ENCODE assay signal across 11 cellular contexts in the genomic region with DNA sequence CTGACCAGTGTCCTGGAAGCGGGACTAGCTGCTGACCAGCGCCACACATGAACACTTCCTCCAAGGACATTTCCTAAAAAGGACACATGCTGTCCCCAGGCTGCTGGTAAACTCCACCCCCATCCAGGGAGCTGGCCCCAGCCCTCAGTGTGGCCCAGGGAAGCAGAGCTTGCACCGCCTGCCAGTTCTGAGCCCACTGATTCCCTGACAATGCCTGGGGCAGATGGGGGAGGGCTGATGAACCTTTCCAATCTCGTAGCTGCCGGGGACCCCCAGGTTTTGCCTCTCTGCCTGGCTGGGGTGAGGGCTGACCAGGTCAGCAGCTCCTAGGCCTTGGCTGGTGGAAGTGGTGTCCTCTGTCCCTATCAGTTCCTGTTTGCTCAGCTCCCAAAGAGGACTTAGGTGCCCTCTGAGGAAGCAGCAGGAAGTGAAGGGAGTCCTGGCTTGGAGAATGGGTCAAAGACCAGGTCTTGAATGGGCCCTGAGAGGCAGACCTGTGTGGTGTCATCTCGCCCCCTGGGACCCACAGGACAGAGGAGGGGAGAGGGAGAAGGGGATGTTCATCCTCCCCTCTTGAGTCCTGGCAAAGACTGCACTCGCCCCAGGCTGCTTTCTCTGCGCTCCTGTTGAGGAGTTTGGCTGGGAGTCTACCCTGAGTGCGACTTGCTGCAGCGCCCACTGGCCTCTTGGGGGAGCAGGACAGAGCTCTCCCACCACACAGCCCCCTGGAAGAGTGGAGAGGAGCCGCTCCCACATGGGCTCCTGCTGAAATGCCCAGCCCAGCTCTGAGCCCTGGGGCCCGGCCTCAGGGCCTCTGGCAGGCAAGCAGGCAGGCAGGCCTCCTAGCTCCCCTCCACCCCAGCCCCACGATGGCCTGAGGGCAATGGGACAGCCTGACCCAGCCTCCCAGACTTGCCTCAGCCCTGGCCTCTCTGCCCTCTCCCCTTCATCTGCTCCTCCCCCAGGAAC. TPM values are rescaled to one million over a fixed set of nuclear protein-coding genes. Genes with fewer than 3 reads are reported as not detected.
A peak's percentile ranks its signal among the peaks of the same experiment; 100 is the strongest.
DNase-seq lines count a peak whose midpoint lies in the region; ATAC-seq, FAIRE-seq and TF ChIP-seq lines count a peak whose summit lies in the region.
"Had no signal": no experiment of that assay in that cellular context is flagged by ENCODE, and none has a peak within 500 bp of the region (broad histone marks: within the 10 kb centered on the region; RNA-seq: fewer than 3 reads in every experiment).

No MANE protein-coding gene starts in this region.

- intact Hi-C loops in ascending aorta (cut with DNase I) (loop anchor here (1.0 to 5.0 kb wide), 3 partner anchors 17 to 65 kb away; a partner anchor contains a TSS), sigmoid colon (cut with DNase I) (no loop called here)

- peak; percentile 88 for DNase-seq in DMS 273 (lab: John Stamatoyannopoulos, UW; ENCODE audit: unreplicated experiment)
- DNase-seq in ascending aorta (ENCODE audit: low spot score in 2 of 2) = peak; percentile 37 to 89
- no peak for DNase-seq in hepatocyte (ENCODE audit: low spot score)
- DNase-seq in sigmoid colon = no peak
- no peak for DNase-seq in GM12891 (ENCODE audit: insufficient read length, low spot score)
- DNase-seq in foreskin fibroblast = no peak
- DNase-seq: activated effector memory CD4-positive, alpha-beta T cell treated with anti-CD3 and anti-CD28 coated beads, Interleukin-2, amount 50 U/mL, for 16 hours; T-helper 2 cell had no signal

- H3K36me3 ChIP-seq in ascending aorta = peaks cover 33 to 34% of the 10 kb centered on the region in 2 donors
- H3K36me3 ChIP-seq in hepatocyte (replicated peaks; ENCODE audit: insufficient read depth, low read depth) = no peaks in the 10 kb centered on the region
- H3K36me3 ChIP-seq in sigmoid colon = peaks cover 22 to 40% (median 27%) of the 10 kb centered on the region in 4 donors

- no peaks in the 10 kb centered on the region for H3K9me3 ChIP-seq in ascending aorta
- no peaks in the 10 kb centered on the region for H3K9me3 ChIP-seq in hepatocyte (ENCODE audit: low read depth)
- H3K9me3 ChIP-seq in sigmoid colon = no peaks in the 10 kb centered on the region
- H3K9me3 ChIP-seq: BLaER1 had no signal

- no peak for TF ChIP-seq EP300 in sigmoid colon (IDR thresholded peaks at IDR 0.05)

- H3K4me3 ChIP-seq in ascending aorta = no peak overlapping the region
- no peak overlapping the region for H3K4me3 ChIP-seq in hepatocyte
- no peak overlapping the region for H3K4me3 ChIP-seq in sigmoid colon
- no peak overlapping the region for H3K4me3 ChIP-seq in foreskin fibroblast (ENCODE audit: low read depth in 1 of 2, low read length in 2 of 2)
- H3K4me3 ChIP-seq: BLaER1 had no signal

- 73% methylated on average over 13 of the region's 13 CpGs for WGBS in hepatocyte (ENCODE audit: low lambda C conversion rate, missing lambda C conversion rate)
- WGBS in sigmoid colon, 2 donors = 71 to 75% methylated on average over 13 of the region's 13 CpGs

- H3K4me1 ChIP-seq in ascending aorta = peaks cover 15 to 23% of the 10 kb centered on the region in 2 donors
- H3K4me1 ChIP-seq in hepatocyte (ENCODE audit: insufficient read depth) = peaks cover 8% of the 10 kb centered on the region
- peaks cover 0 to 41% (median 33%) of the 10 kb centered on the region in 4 donors for H3K4me1 ChIP-seq in sigmoid colon

- H3K79me2 ChIP-seq in hepatocyte = no peaks in the 10 kb centered on the region

- TF ChIP-seq CTCF in ascending aorta (IDR thresholded peaks at IDR 0.05) (no peak), hepatocyte (IDR thresholded peaks at IDR 0.05; ENCODE audit: poor library complexity) (no peak), sigmoid colon (IDR thresholded peaks at IDR 0.05) (no peak), foreskin fibroblast (IDR thresholded peaks at IDR 0.05; ENCODE audit: low read depth, low read length) (no peak)

- ATAC-seq in GM19463 (IDR thresholded peaks at IDR 0.05; ENCODE audit: unreplicated experiment) = no peak
- ATAC-seq in GM21381 (IDR thresholded peaks at IDR 0.05; ENCODE audit: unreplicated experiment) = no peak

- peak overlapping the region; percentile 92 to 97 for H3K27ac ChIP-seq in ascending aorta
- H3K27ac ChIP-seq in hepatocyte = peak overlapping the region; percentile 48
- H3K27ac ChIP-seq in sigmoid colon = peak overlapping the region; percentile 70 to 87 (median 77)
- H3K27ac ChIP-seq: BLaER1 had no signal

- H2AFZ ChIP-seq in hepatocyte = no peak overlapping the region

- H3K9me2 ChIP-seq in hepatocyte (replicated peaks; ENCODE audit: insufficient read depth) = no peaks in the 10 kb centered on the region

- H3K27me3 ChIP-seq in ascending aorta (no peaks in the 10 kb centered on the region), hepatocyte (no peaks in the 10 kb centered on the region), sigmoid colon (no peaks in the 10 kb centered on the region)

- TF ChIP-seq POLR2A in sigmoid colon (IDR thresholded peaks at IDR 0.05) = no peak
- no peak for TF ChIP-seq POLR2A in GM12891 (IDR thresholded peaks at IDR 0.05; ENCODE audit: low read depth, low read length)

- no peak overlapping the region for H3K4me2 ChIP-seq in hepatocyte
- H3K4me2 ChIP-seq: BLaER1 had no signal

- FAIRE-seq in GM12891 (lab: Jason Lieb, UNC) = no peak

- H4K20me1 ChIP-seq in hepatocyte (ENCODE audit: insufficient read depth, poor library complexity, severe bottlenecking) = no peaks in the 10 kb centered on the region
- H4K20me1 ChIP-seq: BLaER1 had no signal

TF ChIP-seq in GM12891, 5 proteins besides CTCF, POLR2A, EP300 and RAD21:
- TF ChIP-seq POU2F2 (IDR thresholded peaks at IDR 0.05; ENCODE audit: low read depth, low read length) (no peak), SPI1 (IDR thresholded peaks at IDR 0.05; ENCODE audit: low read depth, low read length) (no peak), POLR2AphosphoS5 (IDR thresholded peaks at IDR 0.05; ENCODE audit: low read depth, low read length) (no peak), TAF1 (IDR thresholded peaks at IDR 0.05; ENCODE audit: low read depth, low read length) (no peak), PAX5 (IDR thresholded peaks at IDR 0.05; ENCODE audit: insufficient read depth, low read length, severe bottlenecking) (no peak)

RNA-seq across cellular contexts. Expression of a gene that starts 16.8 kb away (rescaled TPM):
- total RNA-seq in ascending aorta (73.5 TPM), hepatocyte (35.5 and 42.7 TPM in 2 replicates), sigmoid colon (10 to 100 TPM; 40.3 to 82.8 (median 45.7) TPM)
- polyA plus RNA-seq in hepatocyte (55.8 and 56.9 TPM in 2 replicates), sigmoid colon (10 to 100 TPM; 23.1 to 56.5 (median 43.9) TPM)
- 8.8 TPM for polyA plus RNA-seq in GM12891 (2012; ENCODE audit: low read depth, missing spikeins)

RNA-seq across cellular contexts. Expression of a gene that starts 18.0 kb away (rescaled TPM):
- total RNA-seq in ascending aorta = 3.2 TPM
- total RNA-seq in hepatocyte = 2.4 and 3.1 TPM in 2 replicates
- polyA plus RNA-seq in hepatocyte = 3.1 and 4.2 TPM in 2 replicates
- 1 to 10 TPM in 1 of 4 donors, under 1 TPM in 3; 0.16 to 2.5 (median 0.63) TPM for total RNA-seq in sigmoid colon
- 1 to 10 TPM in 2 of 3 donors, under 1 TPM in 1; 0.92 to 1.3 (median 1.2) TPM for polyA plus RNA-seq in sigmoid colon
- 0.72 TPM for polyA plus RNA-seq in GM12891 (2012; ENCODE audit: low read depth, missing spikeins)

RNA-seq across cellular contexts. Expression of a gene that starts 38.5 kb away (rescaled TPM):
- total RNA-seq in ascending aorta (63.5 TPM), hepatocyte (22.5 and 26.2 TPM in 2 replicates), sigmoid colon (10 to 100 TPM; 15.3 to 18.8 (median 16.8) TPM)
- polyA plus RNA-seq in hepatocyte (5.1 and 6.7 TPM in 2 replicates), sigmoid colon (10 to 100 TPM in 2 of 3 donors, 1 to 10 TPM in 1; 9.0 to 38.7 (median 10.9) TPM)
- 52.5 TPM for polyA plus RNA-seq in GM12891 (2012; ENCODE audit: low read depth, missing spikeins)

RNA-seq across cellular contexts. Expression of a gene that starts 53.8 kb away (rescaled TPM):
- total RNA-seq in ascending aorta (78.5 TPM), hepatocyte (0.37 TPM in 1 of 2 replicates, not detected in the other), sigmoid colon (10 to 100 TPM; 27.3 to 80.1 (median 56.1) TPM)
- polyA plus RNA-seq in hepatocyte (0.83 and 2.2 TPM in 2 replicates), sigmoid colon (1 to 10 TPM; 2.5 to 7.2 (median 4.6) TPM)
- polyA plus RNA-seq in GM12891 (2012; ENCODE audit: low read depth, missing spikeins) = 1.3 TPM

RNA-seq across cellular contexts. Expression of a gene that starts 56.1 kb away (rescaled TPM):
- total RNA-seq in ascending aorta = 222 TPM
- 26.3 and 28.5 TPM in 2 replicates for total RNA-seq in hepatocyte
- 32.8 and 43.4 TPM in 2 replicates for polyA plus RNA-seq in hepatocyte
- 10 to 100 TPM; 19.9 to 54.0 (median 39.5) TPM for total RNA-seq in sigmoid colon
- 10 to 100 TPM; 15.6 to 85.1 (median 17.1) TPM for polyA plus RNA-seq in sigmoid colon
- 1.1 TPM for polyA plus RNA-seq in GM12891 (2012; ENCODE audit: low read depth, missing spikeins)

Comparison
In these comparisons a context has a peak if more than half of its experiments do, and no peak if none do; other contexts are left out.
1. DNase-seq: peak in DMS 273 (single experiment) and ascending aorta (2 of 2); none in hepatocyte (single experiment), sigmoid colon (single experiment), GM12891 (single experiment) and foreskin fibroblast (0 of 2).
2. Peak in every context shown above with its lines, with median percentiles within 50 percentile points of each other: H3K27ac ChIP-seq.